26 cellular contexts compared by ENCODE assay signal in genomic region chr12:18811268-18811667, GRCh38.
DNase-seq lines count a peak whose midpoint lies in the region; ATAC-seq and TF ChIP-seq lines count a peak whose summit lies in the region.
"Had no signal": no experiment of that assay in that cellular context is flagged by ENCODE, and none has a peak within 500 bp of the region (broad histone marks: within the 10 kb centered on the region; RNA-seq: fewer than 3 reads in every experiment).

No MANE protein-coding gene starts in this region.

- no peaks in the 10 kb centered on the region for H3K27me3 ChIP-seq in HL-60 (ENCODE audit: insufficient read depth, poor library complexity, severe bottlenecking)
- H3K27me3 ChIP-seq: foreskin keratinocyte, tibial nerve had no signal

- no peak for TF ChIP-seq CTCF in HL-60 (IDR thresholded peaks at IDR 0.05; ENCODE audit: insufficient read depth, low read length)

- H3K4me3 ChIP-seq in HL-60 (replicated peaks; ENCODE audit: insufficient read depth, low read length) = no peak overlapping the region
- H3K4me3 ChIP-seq: K562, lower lobe of right lung, tibial nerve had no signal

- no peak overlapping the region for H3K27ac ChIP-seq in HL-60 (replicated peaks)
- H3K27ac ChIP-seq: foreskin keratinocyte, lower lobe of right lung, parathyroid adenoma, tibial nerve had no signal

- DNase-seq in HL-60 (ENCODE audit: low read depth in 1 of 2, low spot score in 1 of 2) (peak; percentile 10 to 43), NOMO-1 (lab: John Stamatoyannopoulos, UW; ENCODE audit: unreplicated experiment in 2 of 2) (peak; percentile 78 to 86), amniotic epithelial cell (ENCODE audit: low read depth) (peak; percentile 82), left lobe of liver (ENCODE audit: low spot score) (no peak), NCI-H1930 (lab: John Stamatoyannopoulos, UW) (no peak), HUDEP-2 (lab: John Stamatoyannopoulos, UW; ENCODE audit: unreplicated experiment in 76 of 76) (no peak)
- DNase-seq in stimulated activated CD4-positive, alpha-beta T cell treated with anti-CD3 and anti-CD28 coated beads, Interleukin-4, amount 100 ng/mL, for 24 hours = no peak
- DNase-seq: activated B cell treated with CpG ODN at 0.5 μM for 24 hours; activated CD4-positive, alpha-beta T cell treated with anti-CD3 and anti-CD28 coated beads, Interleukin-2, amount 50 U/mL, for 4 hours; CD8-positive, alpha-beta memory T cell; foreskin keratinocyte; GOT3; hippocampal formation; immature natural killer cell; lower lobe of right lung; MM.1S; NCI-H524; NK-92 treated with Interleukin-12 subunit alpha and Interleukin-12 subunit beta, amount 100 ng/mL, for 24 hours; RPMI8226; stimulated activated CD4-positive, alpha-beta T cell treated with anti-CD3 and anti-CD28 coated beads, Interleukin-15, amount 100 ng/mL, for 24 hours; T-helper 9 cell had no signal

- peak; percentile 16 for ATAC-seq in left lobe of liver
- ATAC-seq: foreskin keratinocyte, K562, lower lobe of right lung, sciatic nerve, SK-N-SH treated with all-trans-retinoic acid at 6 μM for 48 hours had no signal

Comparison
In these comparisons a context has a peak if more than half of its experiments do, and no peak if none do; other contexts are left out.
1. DNase-seq: peak in HL-60 (2 of 2), NOMO-1 (2 of 2) and amniotic epithelial cell (single experiment); none in left lobe of liver (single experiment), NCI-H1930 (0 of 2), stimulated activated CD4-positive, alpha-beta T cell treated with anti-CD3 and anti-CD28 coated beads, Interleukin-4, amount 100 ng/mL, for 24 hours (single experiment) and HUDEP-2 (0 of 76).